In genomic region chr16:84754353-84754856, GRCh38 we compare ENCODE assay signal across 8 cellular contexts. TPM values are rescaled to one million over a fixed set of nuclear protein-coding genes. Genes with fewer than 3 reads are reported as not detected.
A peak's percentile ranks its signal among the peaks of the same experiment; 100 is the strongest.
DNase-seq lines count a peak whose midpoint lies in the region; ATAC-seq and TF ChIP-seq lines count a peak whose summit lies in the region.

No MANE protein-coding gene starts in this region.

- no peaks in the 10 kb centered on the region for H3K27me3 ChIP-seq in colonic mucosa

- intact Hi-C loops in colonic mucosa (cut with DNase I), result loop anchor here (5.0 kb wide), 1 partner anchor 218 kb away; no protein-coding TSS in a partner anchor

- peaks cover 7% of the 10 kb centered on the region for H3K4me1 ChIP-seq in colonic mucosa

- H3K27ac ChIP-seq in colonic mucosa, result peak overlapping the region; percentile 23

- no peak overlapping the region for H3K9ac ChIP-seq in colonic mucosa (ENCODE audit: low read depth in 2 of 2, low read length in 2 of 2)

- TF ChIP-seq CTCF in colonic mucosa (IDR thresholded peaks at IDR 0.05), result peak; percentile 62

- H3K9me3 ChIP-seq in colonic mucosa, result no peaks in the 10 kb centered on the region

- no peaks in the 10 kb centered on the region for H3K36me3 ChIP-seq in colonic mucosa

- no peak overlapping the region for H3K4me3 ChIP-seq in colonic mucosa

- ATAC-seq in HG03108 (IDR thresholded peaks at IDR 0.05; ENCODE audit: unreplicated experiment) (peak; percentile 50), left lobe of liver (peak; percentile 94)

- peak; percentile 56 to 61 for DNase-seq in NCI-H2081 (lab: John Stamatoyannopoulos, UW)
- DNase-seq in NCI-H2081 treated with DMSO at 0.1 percent for 48 hours (lab: John Stamatoyannopoulos, UW), result no peak
- DNase-seq in NCI-H446 (lab: John Stamatoyannopoulos, UW), result peak; percentile 42 to 75
- DNase-seq in activated CD4-positive, alpha-beta T cell treated with anti-CD3 and anti-CD28 coated beads for 1 hour, result peak; percentile 28
- DNase-seq in colonic mucosa, result peak; percentile 84
- peak; percentile 71 for DNase-seq in left lobe of liver (ENCODE audit: low spot score)
- peak; percentile 29 to 56 for DNase-seq in stimulated activated CD4-positive, alpha-beta T cell treated with anti-CD3 and anti-CD28 coated beads, Interleukin-4, amount 100 ng/mL, for 48 hours (ENCODE audit: low read depth in 2 of 2)

RNA-seq across cellular contexts. Expression of gene USP10, which starts 54.6 kb away (rescaled TPM):
- total RNA-seq in colonic mucosa (10 to 100 TPM; 70.0 to 88.2 TPM), left lobe of liver (33.8 TPM)
